In the genomic region with DNA sequence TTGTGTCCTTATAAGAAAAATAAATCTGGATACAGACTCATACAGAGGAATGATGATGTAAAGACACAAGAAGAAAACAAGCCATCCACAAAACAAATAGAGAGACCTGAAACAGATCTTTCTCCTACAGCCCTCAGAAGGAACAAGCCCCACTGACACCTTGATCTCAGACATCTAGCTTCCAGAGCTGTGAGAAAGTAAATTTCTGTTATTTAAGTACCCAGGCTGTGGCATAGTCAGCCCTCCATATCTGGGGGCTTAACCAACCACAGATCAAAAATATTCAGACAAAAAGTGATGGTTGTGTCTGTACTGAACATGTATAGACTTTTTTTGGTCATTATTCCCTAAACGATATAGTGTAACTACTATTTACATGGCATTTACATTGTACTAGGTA, we compare ENCODE assay signal across 23 cellular contexts. TPM values are rescaled to one million over a fixed set of nuclear protein-coding genes. Genes with fewer than 3 reads are reported as not detected.
"Had no signal": no experiment of that assay in that cellular context is flagged by ENCODE, and none has a peak within 500 bp of the region (broad histone marks: within the 10 kb centered on the region; RNA-seq: fewer than 3 reads in every experiment).

No MANE protein-coding gene starts in this region.

- H3K9ac ChIP-seq: KMS-11, SK-N-SH had no signal

- H3K9me3 ChIP-seq: SK-N-SH had no signal

- H3K27me3 Mint-ChIP-seq: T-cell had no signal

- H3K36me3 Mint-ChIP-seq: T-cell had no signal

- H3K4me2 ChIP-seq: KMS-11, SK-N-SH had no signal

- FAIRE-seq: K562, RCC 7860 had no signal

- H3K4me3 ChIP-seq: K562 had no signal

- ATAC-seq: K562, T-cell had no signal

- H3K9me3 Mint-ChIP-seq: T-cell had no signal

- H3K4me3 Mint-ChIP-seq: T-cell; T-helper 1 cell treated with Interleukin-12 subunit alpha and Interleukin-12 subunit beta and Interleukin-4 antibody, amounts not matched to agents 30 μg/mL and 1 μg/mL, for 36 hours had no signal

- H3K27ac ChIP-seq: KMS-11 had no signal

- DNase-seq: NCI-H1048, NCI-H1105, NCI-H1417, NCI-H1436 treated with DMSO at 0.1 percent for 48 hours, NCI-H1694, NCI-H187 treated with DMSO at 0.1 percent for 48 hours, NCI-H2029 treated with DMSO at 0.1 percent for 48 hours, NCI-H2171 treated with DMSO at 0.1 percent for 48 hours, NCI-H2227 treated with DMSO at 0.1 percent for 48 hours, NCI-H510A, NCI-H524 treated with DMSO at 0.1 percent for 48 hours, NCI-H748 treated with DMSO at 0.1 percent for 48 hours, Right ventricle myocardium superior, RPMI8226, SK-N-SH, SW 1271, T-cell had no signal

- H3K27ac Mint-ChIP-seq: T-cell; T-helper 1 cell treated with Interleukin-12 subunit alpha and Interleukin-12 subunit beta and Interleukin-4 antibody, amounts not matched to agents 30 μg/mL and 1 μg/mL, for 36 hours had no signal

RNA-seq across cellular contexts. Expression of gene ANKRD1, which starts 23.9 kb away (rescaled TPM):
- total RNA-seq: HT-29, K562, SK-MEL-5, T-cell had no signal
- polyA plus RNA-seq: K562 had no signal
